ENCODE assay signal across 19 cellular contexts in genomic region chr1:15259608-15260007, GRCh38.
"Had no signal": no experiment of that assay in that cellular context is flagged by ENCODE, and none has a peak within 500 bp of the region (broad histone marks: within the 10 kb centered on the region; RNA-seq: fewer than 3 reads in every experiment).

No MANE protein-coding gene starts in this region.

- H3K4me3 ChIP-seq: esophagus squamous epithelium, mucosa of descending colon, psoas muscle, SJSA1 had no signal

- DNase-seq: activated CD4-positive, alpha-beta T cell treated with anti-CD3 and anti-CD28 coated beads for 4 hours; activated effector memory CD4-positive, alpha-beta T cell treated with anti-CD3 and anti-CD28 coated beads, Interleukin-2, amount 50 U/mL, for 16 hours; activated T-cell treated with anti-CD3 and anti-CD28 coated beads, Interleukin-2, amount 50 U/mL, for 1 hour; anterior cingulate cortex; esophagus squamous epithelium; foreskin fibroblast; glutamatergic neuron; immature natural killer cell; mammary epithelial cell; mucosa of descending colon; natural killer cell; occipital lobe; psoas muscle; stimulated activated CD4-positive, alpha-beta T cell treated with anti-CD3 and anti-CD28 coated beads, Interleukin-15, amount 100 ng/mL, for 24 hours; stimulated activated CD4-positive, alpha-beta T cell treated with anti-CD3 and anti-CD28 coated beads, Interleukin-4, amount 100 ng/mL, for 24 hours; SW 1271; WERI-Rb-1 had no signal

- ATAC-seq: activated naive CD4-positive, alpha-beta T cell treated with anti-CD3 and anti-CD28 coated beads, Interleukin-2, amount 50 U/mL, for 72 hours; mucosa of descending colon; natural killer cell; psoas muscle had no signal

- H3K9me3 Mint-ChIP-seq: natural killer cell had no signal

- H3K36me3 Mint-ChIP-seq: immature natural killer cell, natural killer cell had no signal

- H3K4me3 Mint-ChIP-seq: immature natural killer cell, natural killer cell had no signal

- H3K9me3 ChIP-seq: esophagus squamous epithelium, mucosa of descending colon, psoas muscle, SJSA1 had no signal

- H3K27ac ChIP-seq: psoas muscle, SJSA1, WERI-Rb-1 had no signal

- H3K27me3 ChIP-seq: esophagus squamous epithelium, SJSA1 had no signal

- H3K27ac Mint-ChIP-seq: activated naive CD4-positive, alpha-beta T cell treated with anti-CD3 and anti-CD28 coated beads, Interleukin-2, amount 50 U/mL, for 72 hours had no signal

- H3K36me3 ChIP-seq: esophagus squamous epithelium, SJSA1, WERI-Rb-1 had no signal
